8 cellular contexts compared by ENCODE assay signal in the genomic region with DNA sequence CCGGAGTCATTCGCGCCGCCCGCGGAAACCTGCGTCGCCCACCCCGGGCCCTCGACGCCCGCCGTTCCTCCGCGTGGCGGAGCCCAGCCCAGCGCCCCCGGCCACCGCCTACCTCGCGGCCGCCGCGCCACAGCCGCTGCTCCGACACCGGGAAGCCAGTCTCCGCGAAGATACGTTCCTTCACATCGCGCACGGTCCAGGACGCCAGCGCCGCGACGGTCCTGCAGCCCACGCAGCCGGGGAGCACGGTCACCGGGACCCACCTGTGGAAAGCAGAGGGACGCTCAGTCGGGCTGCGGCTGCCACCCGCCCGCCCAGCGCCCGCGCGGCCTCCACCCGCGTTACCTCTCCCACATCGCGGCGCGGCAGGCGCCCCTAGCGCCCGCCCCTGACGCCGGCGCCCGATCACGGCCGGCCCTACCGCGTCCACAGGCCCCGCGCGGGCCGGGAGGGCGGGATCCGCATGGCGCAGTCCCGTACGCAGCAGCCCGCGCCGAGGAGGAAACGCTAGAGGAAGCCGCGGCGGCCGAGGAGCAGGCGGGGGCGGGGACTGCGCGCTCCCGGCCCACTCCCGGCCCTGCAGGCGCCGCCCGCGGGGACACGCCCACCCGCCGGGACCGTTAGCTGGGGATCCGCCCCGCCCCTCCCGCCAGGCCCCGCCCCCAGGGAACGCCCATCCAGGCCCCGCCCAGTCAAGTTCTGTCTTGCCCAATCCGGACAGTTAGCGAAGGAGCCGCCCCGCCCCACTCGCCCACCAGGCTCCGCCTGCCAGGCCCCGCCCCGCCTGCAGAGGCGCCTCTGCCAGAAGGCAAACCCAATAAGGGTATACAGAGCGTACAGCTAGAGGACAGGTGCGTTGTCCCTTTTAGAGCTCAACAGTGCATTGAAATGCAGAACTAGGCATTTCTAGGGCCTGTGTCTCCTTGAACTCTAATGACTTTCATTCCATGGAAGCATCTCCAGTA. TPM values are rescaled to one million over a fixed set of nuclear protein-coding genes. Genes with fewer than 3 reads are reported as not detected.
DNase-seq lines count a peak whose midpoint lies in the region; ATAC-seq and TF ChIP-seq lines count a peak whose summit lies in the region.

No MANE protein-coding gene starts in this region.

- H3K9me3 ChIP-seq in SU-DHL-6 (ENCODE audit: insufficient read depth, low read length) (no peaks in the 10 kb centered on the region), adipocyte (ENCODE audit: control insufficient read depth, low read length) (no peaks in the 10 kb centered on the region), heart right ventricle (no peaks in the 10 kb centered on the region), upper lobe of left lung (no peaks in the 10 kb centered on the region)

- ATAC-seq in HG02642 (IDR thresholded peaks at IDR 0.05; ENCODE audit: poor library complexity, unreplicated experiment), result peak; percentile 89
- ATAC-seq in heart right ventricle, result peak; percentile 95 to 97 (median 96)
- ATAC-seq in upper lobe of left lung (ENCODE audit: low FRiP score in 2 of 2), result peak; percentile 97 to 99

- no peaks in the 10 kb centered on the region for H4K20me1 ChIP-seq in SU-DHL-6 (ENCODE audit: low read depth, low read length)

- DNase-seq in NCI-H1105 (lab: John Stamatoyannopoulos, UW) (peak; percentile 66), adipocyte (ENCODE audit: low read depth) (peak; percentile 98), heart right ventricle (peak; percentile 97 to 99), posterior cingulate gyrus (peak; percentile 93 to 100 (median 98)), upper lobe of left lung (peak; percentile 97 to 99)

- WGBS in heart right ventricle, 2 donors, result 0 to 1% methylated on average over 108 to 116 of the region's 116 CpGs
- 1% methylated on average over 9 to 64 of the region's 116 CpGs for WGBS in upper lobe of left lung, 2 donors

- H3K27ac ChIP-seq in SU-DHL-6 (ENCODE audit: low read depth, low read length) (0 out of 2 replicates have a peak overlapping the region, but pooled peaks have one; percentile 30), heart right ventricle (peak overlapping the region; percentile 60 to 95 (median 91)), upper lobe of left lung (peak overlapping the region; percentile 77 to 89 (median 81))

- H3K27me3 ChIP-seq in SU-DHL-6 (ENCODE audit: low read length), result no peaks in the 10 kb centered on the region
- H3K27me3 ChIP-seq in adipocyte (replicated peaks; ENCODE audit: control insufficient read depth, insufficient read depth, low read length), result no peaks in the 10 kb centered on the region
- H3K27me3 ChIP-seq in heart right ventricle, result no peaks in the 10 kb centered on the region
- H3K27me3 ChIP-seq in upper lobe of left lung, result no peaks in the 10 kb centered on the region

- TF ChIP-seq CTCF in GM12873 (IDR thresholded peaks at IDR 0.05; ENCODE audit: insufficient read depth, low read depth, low read length, missing control alignments), result peak; percentile 29
- TF ChIP-seq CTCF in SU-DHL-6 (IDR thresholded peaks at IDR 0.05; ENCODE audit: insufficient read depth, low read length, poor library complexity, severe bottlenecking), result no peak
- TF ChIP-seq CTCF in heart right ventricle (IDR thresholded peaks at IDR 0.05), result peak in 8 of 9 donors; percentile 11 to 49 (median 35)
- TF ChIP-seq CTCF in upper lobe of left lung (IDR thresholded peaks at IDR 0.05), result peak in 4 of 6 experiments; percentile 4 to 61 (median 21)

- peaks cover 14% of the 10 kb centered on the region; the same call in 1 of the 2 replicates for H3K79me2 ChIP-seq in SU-DHL-6 (ENCODE audit: insufficient read depth, low read length)

- peak overlapping the region; percentile 91 for H2AFZ ChIP-seq in SU-DHL-6 (ENCODE audit: low read depth, low read length, severe bottlenecking)

- peak overlapping the region; percentile 97 for H3K4me2 ChIP-seq in SU-DHL-6 (ENCODE audit: low read depth, low read length, poor library complexity, severe bottlenecking)

- H3K4me1 ChIP-seq in adipocyte (ENCODE audit: control insufficient read depth, insufficient read depth, low read length) (peaks cover 47% of the 10 kb centered on the region), heart right ventricle (peaks cover 7 to 73% (median 50%) of the 10 kb centered on the region in 9 donors), upper lobe of left lung (peaks cover 7 to 25% (median 10%) of the 10 kb centered on the region in 4 donors)

- H3F3A ChIP-seq in SU-DHL-6 (ENCODE audit: insufficient read depth), result peaks cover 9% of the 10 kb centered on the region; the same call in 1 of the 2 replicates

- H3K36me3 ChIP-seq in SU-DHL-6 (ENCODE audit: low read length) (peaks cover 16% of the 10 kb centered on the region; the same call in 1 of the 2 replicates), adipocyte (ENCODE audit: control insufficient read depth, insufficient read depth, low read length, severe bottlenecking) (peaks cover 8% of the 10 kb centered on the region), heart right ventricle (peaks cover 0 to 20% (median 8%) of the 10 kb centered on the region in 9 donors), upper lobe of left lung (peaks cover 0 to 6% (median 5%) of the 10 kb centered on the region in 4 donors)

- no peak for TF ChIP-seq EP300 in upper lobe of left lung (IDR thresholded peaks at IDR 0.05)

- peak in 2 of 4 donors; percentile 63 to 75 for TF ChIP-seq POLR2A in upper lobe of left lung (IDR thresholded peaks at IDR 0.05)

- peak overlapping the region; percentile 74 for H3K4me3 ChIP-seq in SU-DHL-6 (ENCODE audit: insufficient read depth, low read length, poor library complexity, severe bottlenecking)
- peak overlapping the region; percentile 89 for H3K4me3 ChIP-seq in adipocyte (ENCODE audit: low read length)
- peak overlapping the region; percentile 69 to 90 (median 86) for H3K4me3 ChIP-seq in heart right ventricle
- peak overlapping the region; percentile 76 to 93 (median 92) for H3K4me3 ChIP-seq in upper lobe of left lung

- intact Hi-C loops in heart right ventricle (cut with DNase I) (loop anchor here in 2 of 10 donors (10.0 kb wide), 1 partner anchor 190 kb away; no protein-coding TSS in a partner anchor), posterior cingulate gyrus (cut with DNase I) (loop anchor here (1.0 to 5.0 kb wide), 2 partner anchors 57 to 91 kb away; a partner anchor contains a TSS)

- peak overlapping the region; percentile 81 for H3K9ac ChIP-seq in SU-DHL-6 (ENCODE audit: low read length)
- H3K9ac ChIP-seq in adipocyte (ENCODE audit: low read length), result peak overlapping the region; percentile 90

- H3K9me2 ChIP-seq in SU-DHL-6 (replicated peaks; ENCODE audit: insufficient read depth, low read length), result no peaks in the 10 kb centered on the region

RNA-seq across cellular contexts. Expression of a gene that starts 58.2 kb away (rescaled TPM):
- total RNA-seq in heart right ventricle, result 10 to 100 TPM in 8 of 10 donors, 1 to 10 TPM in 2; 7.2 to 44.5 (median 22.6) TPM
- 1 to 10 TPM; 4.7 to 5.8 TPM for polyA plus RNA-seq in heart right ventricle
- total RNA-seq in upper lobe of left lung, result 10 to 100 TPM in 3 of 6 donors, 1 to 10 TPM in 3; 2.4 to 25.1 (median 9.7) TPM

Comparison
In these comparisons a context has a peak if more than half of its experiments do, and no peak if none do; other contexts are left out.
1. Peak in every context shown above with its lines: DNase-seq, ATAC-seq, H3K4me3 ChIP-seq and H3K27ac ChIP-seq.
2. H3K27ac ChIP-seq: peak in every context shown above with its lines; median percentile 91 in heart right ventricle; 81 in upper lobe of left lung; 30 in SU-DHL-6.